In genomic region chrX:15299945-15300851, GRCh38 we compare ENCODE assay signal across 9 cellular contexts. TPM values are rescaled to one million over a fixed set of nuclear protein-coding genes. Genes with fewer than 3 reads are reported as not detected.
DNase-seq lines count a peak whose midpoint lies in the region; ATAC-seq and TF ChIP-seq lines count a peak whose summit lies in the region.
"Had no signal": no experiment of that assay in that cellular context is flagged by ENCODE, and none has a peak within 500 bp of the region (broad histone marks: within the 10 kb centered on the region; RNA-seq: fewer than 3 reads in every experiment).

No MANE protein-coding gene starts in this region.

- POLR2A ChIA-PET in GM10248 (lab: Yijun Ruan, JAX) = no interaction called here
- POLR2A ChIA-PET in WTC11 (lab: Charles Lee) = no interaction called here

- no peak for DNase-seq in GM10248 (ENCODE audit: extremely low spot score)
- DNase-seq in NAMALWA (ENCODE audit: low spot score) = peak; percentile 41
- DNase-seq in choroid plexus epithelial cell (ENCODE audit: low read depth) = peak; percentile 38
- no peak for DNase-seq in WTC11 (ENCODE audit: low spot score)
- no peak for DNase-seq in stimulated activated CD8-positive, alpha-beta memory T cell treated with anti-CD3 and anti-CD28 coated beads, Interleukin-4, amount 100 ng/mL, for 48 hours
- no peak for DNase-seq in prostate gland (ENCODE audit: low spot score)
- no peak for DNase-seq in NCI-H226

- no peaks in the 10 kb centered on the region for H3K36me3 ChIP-seq in prostate gland

- peaks cover 12% of the 10 kb centered on the region for H3K27me3 Mint-ChIP-seq in nephron (ENCODE audit: low read depth)
- H3K27me3 Mint-ChIP-seq in WTC11 (ENCODE audit: low read depth) = no peaks in the 10 kb centered on the region; the same call in 1 of the 2 replicates

- TF ChIP-seq CTCF in GM10248 (IDR thresholded peaks at IDR 0.05; ENCODE audit: control extremely low read depth, extremely low read depth, low read depth, missing control alignments) (peak; percentile 17), choroid plexus epithelial cell (conservative IDR thresholded peaks at IDR 0.05; ENCODE audit: low read depth, low read length) (peak; percentile 46), nephron (IDR thresholded peaks at IDR 0.05; ENCODE audit: unreplicated experiment in 3 of 3) (peak; percentile 39 to 54 (median 47)), WTC11 (IDR thresholded peaks at IDR 0.05) (no peak), prostate gland (IDR thresholded peaks at IDR 0.05) (peak in 2 of 4 experiments; percentile 37 to 47)

- no peak overlapping the region for H3K4me3 ChIP-seq in choroid plexus epithelial cell (ENCODE audit: low read depth, low read length)
- H3K4me3 ChIP-seq in prostate gland = no peak overlapping the region

- H3K9me3 Mint-ChIP-seq in nephron = no peaks in the 10 kb centered on the region
- no peaks in the 10 kb centered on the region for H3K9me3 Mint-ChIP-seq in WTC11

- no peaks in the 10 kb centered on the region for H3K9me3 ChIP-seq in prostate gland

- no peak for TF ChIP-seq POLR2A in prostate gland (IDR thresholded peaks at IDR 0.05)

- H3K27ac Mint-ChIP-seq in nephron (peak overlapping the region; percentile 21 to 82 (median 30)), WTC11 (no peak overlapping the region)

- no peak for ATAC-seq in WTC11

- CTCF ChIA-PET in GM10248 (lab: Yijun Ruan, JAX) = interaction anchor here (0.8 to 1.9 kb wide), 6 partner anchors 8 to 167 kb away, joined by 3 to 11 read pairs (median 4); no protein-coding TSS in a partner anchor
- CTCF ChIA-PET in WTC11 (lab: Charles Lee) = interaction anchor here (0.8 kb wide), 1 partner anchor 244 kb away, joined by 3 read pairs; no protein-coding TSS in a partner anchor

- H3K27me3 ChIP-seq in prostate gland (replicated peaks; ENCODE audit: insufficient read depth) = no peaks in the 10 kb centered on the region

- no peaks in the 10 kb centered on the region for H3K36me3 Mint-ChIP-seq in nephron (ENCODE audit: low read depth)
- no peaks in the 10 kb centered on the region for H3K36me3 Mint-ChIP-seq in WTC11

- H3K4me1 ChIP-seq in prostate gland (replicated peaks) = no peaks in the 10 kb centered on the region

- intact Hi-C loops in prostate gland (cut with DNase I) = no loop called here

- peaks cover 13% of the 10 kb centered on the region for H3K4me1 Mint-ChIP-seq in nephron
- H3K4me1 Mint-ChIP-seq in WTC11 = peaks cover 9% of the 10 kb centered on the region

- 57% methylated on average over 4 of the region's 4 CpGs for WGBS in prostate gland

- H3K4me3 Mint-ChIP-seq in nephron (no peak overlapping the region), WTC11 (no peak overlapping the region)

- no peak overlapping the region for H3K27ac ChIP-seq in prostate gland

TF ChIP-seq in WTC11, 78 proteins besides CTCF, POLR2A, EP300 and RAD21 (continues in another document):
- TF ChIP-seq PRDM15 (CRISPR knock-in tag; IDR thresholded peaks at IDR 0.05) = no peak
- TF ChIP-seq ZNF512 (CRISPR knock-in tag; IDR thresholded peaks at IDR 0.05; ENCODE audit: borderline replicate concordance) = no peak
- no peak for TF ChIP-seq TCF7 (CRISPR knock-in tag; IDR thresholded peaks at IDR 0.05; ENCODE audit: low read depth)
- TF ChIP-seq EMX1 (CRISPR knock-in tag; IDR thresholded peaks at IDR 0.05) = no peak
- TF ChIP-seq FOXJ3 (CRISPR knock-in tag; IDR thresholded peaks at IDR 0.05; ENCODE audit: borderline replicate concordance) = no peak
- no peak for TF ChIP-seq ARID4B (CRISPR knock-in tag; IDR thresholded peaks at IDR 0.05; ENCODE audit: borderline replicate concordance)
- no peak for TF ChIP-seq CREB1 (CRISPR knock-in tag; IDR thresholded peaks at IDR 0.05)
- TF ChIP-seq ZNF317 (CRISPR knock-in tag; IDR thresholded peaks at IDR 0.05; ENCODE audit: borderline replicate concordance, low read depth) = no peak
- no peak for TF ChIP-seq ZNF138 (CRISPR knock-in tag; conservative IDR thresholded peaks at IDR 0.05)
- TF ChIP-seq RORB (CRISPR knock-in tag; IDR thresholded peaks at IDR 0.05) = no peak
- no peak for TF ChIP-seq SMAD4 (CRISPR knock-in tag; IDR thresholded peaks at IDR 0.05)
- no peak for TF ChIP-seq ZBTB21 (CRISPR knock-in tag; IDR thresholded peaks at IDR 0.05; ENCODE audit: borderline replicate concordance)
- no peak for TF ChIP-seq GABPB1 (CRISPR knock-in tag; IDR thresholded peaks at IDR 0.05)
- no peak for TF ChIP-seq CDX4 (CRISPR knock-in tag; IDR thresholded peaks at IDR 0.05; ENCODE audit: borderline replicate concordance)

RNA-seq across cellular contexts. Expression of gene ASB11, which starts 15.2 kb away (rescaled TPM):
- total RNA-seq in WTC11 (2021) (not detected in 3 replicates), prostate gland (under 1 TPM in 1 of 2 donors, not detected in 1; 0.46 TPM)
- total RNA-seq: T-helper 1 cell treated with Interleukin-12 subunit alpha and Interleukin-12 subunit beta and Interleukin-4 antibody, amounts not matched to agents 30 ng/mL and 1 ng/mL, for 36 hours had no signal

RNA-seq across cellular contexts. Expression of gene ASB9, which starts 30.3 kb away (rescaled TPM):
- total RNA-seq in WTC11 (2021) (0.11 TPM in 2 of 3 replicates, not detected in the other), prostate gland (10 to 100 TPM in 1 of 2 donors, 1 to 10 TPM in 1; 1.8 to 62.1 TPM)

RNA-seq across cellular contexts. Expression of gene PIGA, which starts 35.1 kb away (rescaled TPM):
- total RNA-seq in WTC11 (2021) (10.6 to 11.3 TPM (median 11.2 TPM) in 3 replicates), prostate gland (1 to 10 TPM; 6.6 to 7.0 TPM)

Comparison
In these comparisons a context has a peak if more than half of its experiments do, and no peak if none do; other contexts are left out.
1. DNase-seq: peak in NAMALWA (single experiment) and choroid plexus epithelial cell (single experiment); none in GM10248 (single experiment), WTC11 (single experiment), stimulated activated CD8-positive, alpha-beta memory T cell treated with anti-CD3 and anti-CD28 coated beads, Interleukin-4, amount 100 ng/mL, for 48 hours (single experiment), prostate gland (single experiment) and NCI-H226 (single experiment).